ENCODE assay signal across 9 cellular contexts in genomic region chr20:5786930-5787826, GRCh38. TPM values are rescaled to one million over a fixed set of nuclear protein-coding genes. Genes with fewer than 3 reads are reported as not detected.
DNase-seq lines count a peak whose midpoint lies in the region; ATAC-seq and TF ChIP-seq lines count a peak whose summit lies in the region.
"Had no signal": no experiment of that assay in that cellular context is flagged by ENCODE, and none has a peak within 500 bp of the region (broad histone marks: within the 10 kb centered on the region; RNA-seq: fewer than 3 reads in every experiment).

No MANE protein-coding gene starts in this region.

- H3K79me1 ChIP-seq in neuronal stem cell (ENCODE audit: low read depth, low read length): no peaks in the 10 kb centered on the region

- H3K9me3 Mint-ChIP-seq in Caco-2 (ENCODE audit: unreplicated experiment) (no peaks in the 10 kb centered on the region), endodermal cell (no peaks in the 10 kb centered on the region), neural progenitor cell (no peaks in the 10 kb centered on the region)

- no peaks in the 10 kb centered on the region for H3F3A ChIP-seq in neural progenitor cell (ENCODE audit: low read depth)

- no peak overlapping the region for H3K14ac ChIP-seq in neuronal stem cell (ENCODE audit: low read length)

- H4K20me1 ChIP-seq in neural progenitor cell (ENCODE audit: low read depth): peaks cover 2% of the 10 kb centered on the region

- H2BK15ac ChIP-seq in neuronal stem cell (ENCODE audit: low read length): no peak overlapping the region

- no peak overlapping the region for H3K4ac ChIP-seq in neuronal stem cell (ENCODE audit: low read length)

- H2AK5ac ChIP-seq in neuronal stem cell (ENCODE audit: low read depth, low read length): no peak overlapping the region

- TF ChIP-seq CTCF in Caco-2 (IDR thresholded peaks at IDR 0.05; ENCODE audit: insufficient read depth in 1 of 2, low read depth in 1 of 2, low read length in 1 of 2, severe bottlenecking in 1 of 2, unreplicated experiment in 1 of 2) (no peak), endodermal cell (conservative IDR thresholded peaks at IDR 0.05) (peak; percentile 33), neural progenitor cell (IDR thresholded peaks at IDR 0.05) (no peak)

- no peak overlapping the region for H4K91ac ChIP-seq in neuronal stem cell (ENCODE audit: low read depth, low read length, poor library complexity)

- no peak overlapping the region for H3K4me3 Mint-ChIP-seq in Caco-2 (ENCODE audit: unreplicated experiment)
- H3K4me3 Mint-ChIP-seq in endodermal cell: no peak overlapping the region
- no peak overlapping the region for H3K4me3 Mint-ChIP-seq in neural progenitor cell

- H3K36me3 ChIP-seq in Caco-2 (ENCODE audit: control insufficient read depth, insufficient read depth, low read length) (peaks cover 2% of the 10 kb centered on the region; the same call in 1 of the 2 replicates), endodermal cell (ENCODE audit: control insufficient read depth, insufficient read depth, low read length) (no peaks in the 10 kb centered on the region), neural progenitor cell (no peaks in the 10 kb centered on the region), neuronal stem cell (replicated peaks in 1 of 2; ENCODE audit: control insufficient read depth in 2 of 2, insufficient read depth in 2 of 2, low read length in 2 of 2) (no peaks in the 10 kb centered on the region)

- H2BK5ac ChIP-seq in neuronal stem cell (ENCODE audit: low read length): no peak overlapping the region

- H3K4me1 Mint-ChIP-seq in Caco-2 (ENCODE audit: low read depth, unreplicated experiment) (peaks cover 8% of the 10 kb centered on the region), endodermal cell (no peaks in the 10 kb centered on the region), neural progenitor cell (peaks cover 10% of the 10 kb centered on the region)

- no peak for DNase-seq in Caco-2
- DNase-seq in NCI-H446 treated with DMSO at 0.1 percent for 48 hours (lab: John Stamatoyannopoulos, UW): peak; percentile 52
- DNase-seq in endodermal cell: no peak
- DNase-seq in neural progenitor cell (ENCODE audit: low spot score): no peak
- DNase-seq in globus pallidus (ENCODE audit: low spot score): no peak
- DNase-seq in neuronal stem cell (ENCODE audit: low spot score): no peak
- no peak for DNase-seq in NCI-H774 (lab: John Stamatoyannopoulos, UW)
- DNase-seq: NCI-H526 treated with DMSO at 0.1 percent for 48 hours had no signal

- no peak overlapping the region for H2BK120ac ChIP-seq in neuronal stem cell (ENCODE audit: low read depth, low read length)

- no peaks in the 10 kb centered on the region for H3K27me3 ChIP-seq in Caco-2 (replicated peaks; ENCODE audit: control insufficient read depth, insufficient read depth, low read length)
- H3K27me3 ChIP-seq in endodermal cell (ENCODE audit: control insufficient read depth, insufficient read depth, low read length, poor library complexity, severe bottlenecking): no peaks in the 10 kb centered on the region
- no peaks in the 10 kb centered on the region for H3K27me3 ChIP-seq in neural progenitor cell
- H3K27me3 ChIP-seq in neuronal stem cell (ENCODE audit: control insufficient read depth in 3 of 3, insufficient read depth in 3 of 3, low read depth in 1 of 3, low read length in 3 of 3): no peaks in the 10 kb centered on the region

- no TSS peak for BruUV-seq in Caco-2 (replicated peaks; lab: Mats Ljungman, UMichigan)

- H2AFZ ChIP-seq in neural progenitor cell (replicated peaks) (no peak overlapping the region), neuronal stem cell (ENCODE audit: low read length) (no peak overlapping the region)

- no peak overlapping the region for H3K18ac ChIP-seq in neuronal stem cell (ENCODE audit: low read length)

- H3K27ac ChIP-seq in endodermal cell (ENCODE audit: low read depth, low read length): no peak overlapping the region
- H3K27ac ChIP-seq in neural progenitor cell: no peak overlapping the region
- no peak overlapping the region for H3K27ac ChIP-seq in neuronal stem cell (replicated peaks; ENCODE audit: low read length)

- H3K4me2 ChIP-seq in neural progenitor cell (no peak overlapping the region), neuronal stem cell (ENCODE audit: insufficient read depth, low read length, poor library complexity, severe bottlenecking) (no peak overlapping the region)

- CTCF ChIA-PET in Caco-2 (lab: Charles Lee): interaction anchor here (1.0 to 2.3 kb wide), 5 partner anchors 35 to 258 kb away, joined by 4 to 26 read pairs (median 6); partner anchors contain the start of gene SHLD1

- POLR2A ChIA-PET in Caco-2 (lab: Charles Lee): interaction anchor here (0.5 kb wide), 1 partner anchor 219 kb away, joined by 3 read pairs; no protein-coding TSS in a partner anchor

- peak overlapping the region; percentile 60 for H3K27ac Mint-ChIP-seq in Caco-2 (ENCODE audit: unreplicated experiment)
- no peak overlapping the region for H3K27ac Mint-ChIP-seq in endodermal cell
- peak overlapping the region; percentile 38 for H3K27ac Mint-ChIP-seq in neural progenitor cell

- H3K23ac ChIP-seq in neuronal stem cell (ENCODE audit: low read depth, low read length, poor library complexity): no peak overlapping the region

- H3K4me1 ChIP-seq in Caco-2: peaks cover 16% of the 10 kb centered on the region
- H3K4me1 ChIP-seq in endodermal cell (ENCODE audit: control insufficient read depth, insufficient read depth, low read length): no peaks in the 10 kb centered on the region
- no peaks in the 10 kb centered on the region for H3K4me1 ChIP-seq in neural progenitor cell
- peaks cover 0 to under 1% of the 10 kb centered on the region in 2 donors for H3K4me1 ChIP-seq in neuronal stem cell (ENCODE audit: control insufficient read depth in 2 of 2, insufficient read depth in 1 of 2, low read depth in 1 of 2, low read length in 2 of 2)

- intact Hi-C loops in Caco-2 (cut with micrococcal nuclease; ENCODE audit: unreplicated experiment): loop anchor here (10.0 kb wide), 1 partner anchor 112 kb away; no protein-coding TSS in a partner anchor

- no peak for ATAC-seq in HG03521 (IDR thresholded peaks at IDR 0.05; ENCODE audit: unreplicated experiment)

- no peak overlapping the region for H4K8ac ChIP-seq in neuronal stem cell (ENCODE audit: low read depth, low read length)

- no peak overlapping the region for H3K4me3 ChIP-seq in Caco-2 (ENCODE audit: low read depth, low read length)
- H3K4me3 ChIP-seq in endodermal cell (ENCODE audit: low read length): no peak overlapping the region
- no peak overlapping the region for H3K4me3 ChIP-seq in neural progenitor cell
- no peak overlapping the region for H3K4me3 ChIP-seq in neuronal stem cell (ENCODE audit: low read length in 2 of 2)

- no peaks in the 10 kb centered on the region for H3K79me2 ChIP-seq in neural progenitor cell (ENCODE audit: low read depth)

- H3K36me3 Mint-ChIP-seq in Caco-2 (ENCODE audit: insufficient read depth, unreplicated experiment): peaks cover 5% of the 10 kb centered on the region
- H3K36me3 Mint-ChIP-seq in endodermal cell (ENCODE audit: low read depth): peaks cover 18% of the 10 kb centered on the region
- peaks cover 10% of the 10 kb centered on the region for H3K36me3 Mint-ChIP-seq in neural progenitor cell

- H2BK12ac ChIP-seq in neuronal stem cell (ENCODE audit: low read length): no peak overlapping the region

- H3K9me3 ChIP-seq in Caco-2 (no peaks in the 10 kb centered on the region), endodermal cell (ENCODE audit: control insufficient read depth, low read length) (no peaks in the 10 kb centered on the region), neural progenitor cell (ENCODE audit: low read depth) (no peaks in the 10 kb centered on the region), neuronal stem cell (replicated peaks in 1 of 2; ENCODE audit: control insufficient read depth in 2 of 2, insufficient read depth in 1 of 2, low read depth in 1 of 2, low read length in 2 of 2) (no peaks in the 10 kb centered on the region)

- 85 to 100% methylated on average over 1 of the region's 2 CpGs for WGBS in endodermal cell (ENCODE audit: insufficient coverage in 1 of 2, insufficient read length in 1 of 2), 2 experiments
- WGBS in neuronal stem cell (ENCODE audit: extremely low coverage in 2 of 2, insufficient read length in 2 of 2, insufficient replicate concordance in 1 of 2), 2 donors: no CpG with 5 or more reads among the region's 2 CpGs

- H3K9ac ChIP-seq in endodermal cell (ENCODE audit: extremely low read depth, low read length, poor library complexity, severe bottlenecking): no peak overlapping the region
- H3K9ac ChIP-seq in neural progenitor cell: no peak overlapping the region
- H3K9ac ChIP-seq in neuronal stem cell (ENCODE audit: low read depth, low read length, poor library complexity): no peak overlapping the region

- H3K27me3 Mint-ChIP-seq in Caco-2 (ENCODE audit: insufficient read depth, unreplicated experiment) (no peaks in the 10 kb centered on the region), endodermal cell (ENCODE audit: insufficient read depth) (no peaks in the 10 kb centered on the region), neural progenitor cell (ENCODE audit: insufficient read depth, low read depth) (peaks cover 3% of the 10 kb centered on the region)

RNA-seq across cellular contexts. Expression of gene SHLD1, which starts 37.0 kb away (rescaled TPM):
- total RNA-seq in Caco-2 (2022) (4.8 and 5.4 TPM in 2 replicates), endodermal cell (1 to 10 TPM; 4.0 to 6.6 TPM), neural progenitor cell (ENCODE audit: low replicate concordance) (5.1 and 9.0 TPM in 2 replicates)
- 6.7 TPM for polyA plus RNA-seq in endodermal cell (2013, experiment 1 of 2)
- polyA plus RNA-seq in endodermal cell (2013, experiment 2 of 2): 7.5 TPM
- polyA plus RNA-seq in neuronal stem cell (2013, experiment 1 of 2): 5.8 TPM
- 5.4 TPM for polyA plus RNA-seq in neuronal stem cell (2013, experiment 2 of 2)
